Comparison of ENCODE assay signal across 8 cellular contexts in genomic region chr19:46860846-46861690, GRCh38. TPM values are rescaled to one million over a fixed set of nuclear protein-coding genes. Genes with fewer than 3 reads are reported as not detected.
DNase-seq lines count a peak whose midpoint lies in the region; ATAC-seq and TF ChIP-seq lines count a peak whose summit lies in the region.

ARHGAP35 (plus strand) TSS chr19:46860997; CDS start chr19:46918676, 57,679 bp downstream.

- in situ Hi-C loops in T47D (cut with HindIII; ENCODE audit: low pct_unique_long_range_greater_than_20kb, low sequenced_read_pairs), result no loop called here

- H3K9me3 ChIP-seq in SJCRH30 (replicated peaks), result no peaks in the 10 kb centered on the region
- H3K9me3 ChIP-seq in smooth muscle cell (replicated peaks; ENCODE audit: low read depth), result no peaks in the 10 kb centered on the region

- no peak for DNase-seq in GM06990 (ENCODE audit: extremely low read depth, insufficient read length)
- DNase-seq in SJCRH30, result peak; percentile 21 to 94
- DNase-seq in T47D (ENCODE audit: low read depth in 1 of 2, low spot score in 1 of 2), result peak; percentile 48 to 88
- DNase-seq in iPS-NIHi11 (ENCODE audit: low spot score), result peak; percentile 83
- no peak for DNase-seq in smooth muscle cell (lab: John Stamatoyannopoulos, UW; ENCODE audit: unreplicated experiment)
- DNase-seq in pons (ENCODE audit: low spot score), result no peak
- DNase-seq in NCI-H526 treated with DMSO at 0.1 percent for 48 hours (lab: John Stamatoyannopoulos, UW), result no peak

- 0% methylated on average over 24 of the region's 91 CpGs for WGBS in smooth muscle cell (ENCODE audit: low lambda C conversion rate)

- peak within 1 kb of the TSS; percentile 97 for H3K4me2 ChIP-seq in smooth muscle cell

- TF ChIP-seq CTCF in GM06990 (IDR thresholded peaks at IDR 0.05; ENCODE audit: insufficient read depth, low read length, poor library complexity, severe bottlenecking) (no peak), smooth muscle cell (IDR thresholded peaks at IDR 0.05; ENCODE audit: borderline replicate concordance, insufficient read depth, poor library complexity, severe bottlenecking) (no peak)

- H2AFZ ChIP-seq in smooth muscle cell (ENCODE audit: low read depth), result peak within 1 kb of the TSS; percentile 19

- H3K27me3 ChIP-seq in GM06990 (replicated peaks; ENCODE audit: control insufficient read depth, insufficient read depth, low read length) (no peaks in the 10 kb centered on the region), SJCRH30 (no peaks in the 10 kb centered on the region), smooth muscle cell (ENCODE audit: low read depth) (no peaks in the 10 kb centered on the region)

- H4K20me1 ChIP-seq in smooth muscle cell (ENCODE audit: low read depth), result peaks cover 47% of the 10 kb centered on the region

- H3K4me3 ChIP-seq in GM06990 (replicated peaks; ENCODE audit: low read depth, low read length), result peak within 1 kb of the TSS; percentile 91
- peak within 1 kb of the TSS; percentile 81 for H3K4me3 ChIP-seq in SJCRH30
- H3K4me3 ChIP-seq in smooth muscle cell, result peak within 1 kb of the TSS; percentile 67

- no peaks in the 10 kb centered on the region for H3K36me3 ChIP-seq in GM06990 (ENCODE audit: control insufficient read depth, insufficient read depth, low read length)
- H3K36me3 ChIP-seq in SJCRH30, result no peaks in the 10 kb centered on the region
- no peaks in the 10 kb centered on the region for H3K36me3 ChIP-seq in smooth muscle cell (ENCODE audit: low read depth)

- peak within 1 kb of the TSS; percentile 77 for H3K9ac ChIP-seq in smooth muscle cell (ENCODE audit: low read depth)

- H3K27ac ChIP-seq in SJCRH30, result peak within 1 kb of the TSS; percentile 99
- peak within 1 kb of the TSS; percentile 81 for H3K27ac ChIP-seq in smooth muscle cell (ENCODE audit: low read depth)

- H3K4me1 ChIP-seq in SJCRH30, result peaks cover 18% of the 10 kb centered on the region
- peaks cover 27% of the 10 kb centered on the region for H3K4me1 ChIP-seq in smooth muscle cell (ENCODE audit: low read depth)

- peaks cover 46% of the 10 kb centered on the region for H3K79me2 ChIP-seq in smooth muscle cell (ENCODE audit: low read depth)

- peak; percentile 1 for ATAC-seq in HG02763 (IDR thresholded peaks at IDR 0.05; ENCODE audit: unreplicated experiment)

- peaks cover 7% of the 10 kb centered on the region for H3F3A ChIP-seq in smooth muscle cell (ENCODE audit: low read depth)

RNA-seq across cellular contexts. Expression of gene ARHGAP35, which starts in this region (rescaled TPM):
- total RNA-seq in SJCRH30 (2014; rRNA removed; shearing (Covaris generic)), result 44.0 and 49.5 TPM in 2 replicates
- 19.8 and 20.0 TPM in 2 replicates for total RNA-seq in smooth muscle cell
- polyA plus RNA-seq in smooth muscle cell, result 6.9 TPM in 2 replicates

Comparison
In these comparisons a context has a peak if more than half of its experiments do, and no peak if none do; other contexts are left out.
1. DNase-seq: peak in SJCRH30 (2 of 2), T47D (2 of 2) and iPS-NIHi11 (single experiment); none in GM06990 (single experiment), smooth muscle cell (single experiment), pons (single experiment) and NCI-H526 treated with DMSO at 0.1 percent for 48 hours (single experiment).
2. Peak in every context shown above with its lines, with median percentiles within 50 percentile points of each other: H3K4me3 ChIP-seq.